9 cellular contexts compared by ENCODE assay signal in the genomic region with DNA sequence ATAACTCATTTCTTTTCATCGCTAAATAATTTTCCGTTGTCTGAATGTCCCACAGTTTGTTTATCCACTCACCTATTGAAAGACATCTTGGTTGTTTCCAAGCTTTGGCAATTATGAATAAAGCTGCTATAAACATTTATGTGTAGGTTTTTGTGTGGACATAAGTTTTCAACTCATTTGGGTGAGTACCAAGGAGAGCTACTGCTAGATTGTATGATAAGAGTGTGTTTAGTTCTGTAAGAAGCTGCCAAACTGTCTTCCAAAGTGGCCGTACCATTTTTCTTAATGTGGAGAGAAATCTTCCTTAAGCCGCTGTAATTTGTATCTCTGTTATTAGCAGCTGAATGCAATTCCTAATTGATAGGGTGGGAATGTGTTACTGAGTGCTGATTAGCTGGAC.
"Had no signal": no experiment of that assay in that cellular context is flagged by ENCODE, and none has a peak within 500 bp of the region (broad histone marks: within the 10 kb centered on the region; RNA-seq: fewer than 3 reads in every experiment).

No MANE protein-coding gene starts in this region.

- H3K9ac ChIP-seq: GM23248 had no signal

- FAIRE-seq: HepG2 had no signal

- DNase-seq: GM23248, GOT3, H7, IMR-90, KG1 had no signal

- H3K4me3 ChIP-seq: GM23248, HAP-1 had no signal

- H3K9me3 ChIP-seq: HAP-1 had no signal

- H3K36me3 ChIP-seq: HAP-1 had no signal

- H3K4me1 ChIP-seq: HAP-1 had no signal

- H2AFZ ChIP-seq: GM23248 had no signal

- H3K27ac ChIP-seq: GM23248, HL-60 had no signal

- ATAC-seq: HCT116, HepG2 had no signal
